ENCODE assay signal across 1 cellular context in genomic region chr17:8126306-8127066, GRCh38.
TF ChIP-seq lines count a peak whose summit lies in the region.

No MANE protein-coding gene starts in this region.

TF ChIP-seq in HepG2, 621 proteins besides CTCF, POLR2A, EP300 and RAD21 (continued from another document):
- TF ChIP-seq, protein P1, sequence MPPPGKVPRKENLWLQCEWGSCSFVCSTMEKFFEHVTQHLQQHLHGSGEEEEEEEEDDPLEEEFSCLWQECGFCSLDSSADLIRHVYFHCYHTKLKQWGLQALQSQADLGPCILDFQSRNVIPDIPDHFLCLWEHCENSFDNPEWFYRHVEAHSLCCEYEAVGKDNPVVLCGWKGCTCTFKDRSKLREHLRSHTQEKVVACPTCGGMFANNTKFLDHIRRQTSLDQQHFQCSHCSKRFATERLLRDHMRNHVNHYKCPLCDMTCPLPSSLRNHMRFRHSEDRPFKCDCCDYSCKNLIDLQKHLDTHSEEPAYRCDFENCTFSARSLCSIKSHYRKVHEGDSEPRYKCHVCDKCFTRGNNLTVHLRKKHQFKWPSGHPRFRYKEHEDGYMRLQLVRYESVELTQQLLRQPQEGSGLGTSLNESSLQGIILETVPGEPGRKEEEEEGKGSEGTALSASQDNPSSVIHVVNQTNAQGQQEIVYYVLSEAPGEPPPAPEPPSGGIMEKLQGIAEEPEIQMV (CRISPR knock-in tag; IDR thresholded peaks at IDR 0.05; ENCODE audit: low read depth): peak; percentile 98
- no peak for TF ChIP-seq LBX2 (CRISPR knock-in tag; IDR thresholded peaks at IDR 0.05; ENCODE audit: borderline replicate concordance)
- no peak for TF ChIP-seq ZNF670 (CRISPR knock-in tag; IDR thresholded peaks at IDR 0.05; ENCODE audit: borderline replicate concordance)
- no peak for TF ChIP-seq ZNF746 (CRISPR knock-in tag; IDR thresholded peaks at IDR 0.05)
- no peak for TF ChIP-seq ZNF326 (CRISPR knock-in tag; IDR thresholded peaks at IDR 0.05; ENCODE audit: borderline replicate concordance)
- TF ChIP-seq ARID4A (CRISPR knock-in tag; IDR thresholded peaks at IDR 0.05; ENCODE audit: borderline replicate concordance): no peak
- peak; percentile 31; the same call in 1 of the 2 replicates for TF ChIP-seq ZNF441 (CRISPR knock-in tag; IDR thresholded peaks at IDR 0.05; ENCODE audit: borderline replicate concordance)
- no peak for TF ChIP-seq KAT7 (CRISPR knock-in tag; IDR thresholded peaks at IDR 0.05; ENCODE audit: borderline replicate concordance)
